Comparison of ENCODE assay signal across 10 cellular contexts in genomic region chr17:49987681-49988441, GRCh38. TPM values are rescaled to one million over a fixed set of nuclear protein-coding genes. Genes with fewer than 3 reads are reported as not detected.
DNase-seq lines count a peak whose midpoint lies in the region; ATAC-seq and TF ChIP-seq lines count a peak whose summit lies in the region.
"Had no signal": no experiment of that assay in that cellular context is flagged by ENCODE, and none has a peak within 500 bp of the region (broad histone marks: within the 10 kb centered on the region; RNA-seq: fewer than 3 reads in every experiment).

No MANE protein-coding gene starts in this region.

- intact Hi-C loops in activated T-helper 1 cell treated with anti-CD3 and anti-CD28 coated beads, Interleukin-12 subunit alpha, Interleukin-12 subunit beta, Interleukin-2, Interleukin-4 antibody, amounts not matched to agents 30 ng/mL and 10 ng/mL and 1 ng/mL, durations not matched to agents 14 hours and 24 hours and 36 hours (cut with micrococcal nuclease): no loop called here

- peaks cover 58% of the 10 kb centered on the region for H3K27me3 ChIP-seq in suprapubic skin

- no peaks in the 10 kb centered on the region for H3K36me3 Mint-ChIP-seq in activated T-helper 1 cell treated with anti-CD3 and anti-CD28 coated beads, Interleukin-12 subunit alpha, Interleukin-12 subunit beta, Interleukin-2, Interleukin-4 antibody, amounts not matched to agents 30 ng/mL and 10 ng/mL and 1 ng/mL, durations not matched to agents 14 hours and 24 hours and 36 hours (ENCODE audit: low read depth)

- WGBS in suprapubic skin: 11% methylated on average over 17 of the region's 17 CpGs

- peaks cover 32% of the 10 kb centered on the region for H3K4me1 ChIP-seq in suprapubic skin
- H3K4me1 ChIP-seq: adrenal gland had no signal

- H3K4me3 ChIP-seq in suprapubic skin: no peak overlapping the region
- H3K4me3 ChIP-seq: adrenal gland had no signal

- no peak for TF ChIP-seq EP300 in suprapubic skin (IDR thresholded peaks at IDR 0.05)

- TF ChIP-seq POLR2A in suprapubic skin (IDR thresholded peaks at IDR 0.05): no peak

- no peaks in the 10 kb centered on the region for H3K9me3 Mint-ChIP-seq in activated T-helper 1 cell treated with anti-CD3 and anti-CD28 coated beads, Interleukin-12 subunit alpha, Interleukin-12 subunit beta, Interleukin-2, Interleukin-4 antibody, amounts not matched to agents 30 ng/mL and 10 ng/mL and 1 ng/mL, durations not matched to agents 14 hours and 24 hours and 36 hours

- DNase-seq in activated CD8-positive, alpha-beta memory T cell treated with anti-CD3 and anti-CD28 coated beads, Interleukin-2, amount 50 U/mL, for 48 hours: peak; percentile 45
- DNase-seq in activated CD8-positive, alpha-beta memory T cell treated with anti-CD3 and anti-CD28 coated beads, Interleukin-2, amount 50 U/mL, for 4 hours: no peak
- peak; percentile 82 for DNase-seq in NCI-H2196 (lab: John Stamatoyannopoulos, UW; ENCODE audit: unreplicated experiment)
- peak; percentile 74 for DNase-seq in astrocyte of the hippocampus (ENCODE audit: low read depth, low spot score)
- peak in 1 of 2 donors; percentile 69 for DNase-seq in suprapubic skin (ENCODE audit: low spot score in 2 of 2)
- DNase-seq in activated T-helper 1 cell treated with anti-CD3 and anti-CD28 coated beads, Interleukin-12 subunit alpha, Interleukin-12 subunit beta, Interleukin-2, Interleukin-4 antibody, amounts not matched to agents 30 ng/mL and 10 ng/mL and 1 ng/mL, durations not matched to agents 14 hours and 24 hours and 36 hours (ENCODE audit: low spot score): no peak
- DNase-seq in activated CD4-positive, alpha-beta T cell treated with anti-CD3 and anti-CD28 coated beads, Interleukin-2, amount 50 U/mL, for 4 hours: no peak

- ATAC-seq in GM21723 (IDR thresholded peaks at IDR 0.05; ENCODE audit: unreplicated experiment): no peak

- no peaks in the 10 kb centered on the region for H3K9me3 ChIP-seq in suprapubic skin
- H3K9me3 ChIP-seq: adrenal gland had no signal

- no peaks in the 10 kb centered on the region for H3K36me3 ChIP-seq in suprapubic skin
- H3K36me3 ChIP-seq: adrenal gland had no signal

- H3K4me1 Mint-ChIP-seq in activated T-helper 1 cell treated with anti-CD3 and anti-CD28 coated beads, Interleukin-12 subunit alpha, Interleukin-12 subunit beta, Interleukin-2, Interleukin-4 antibody, amounts not matched to agents 30 ng/mL and 10 ng/mL and 1 ng/mL, durations not matched to agents 14 hours and 24 hours and 36 hours (ENCODE audit: low read depth): no peaks in the 10 kb centered on the region

- H3K27ac ChIP-seq in suprapubic skin: peak overlapping the region; percentile 6
- H3K27ac ChIP-seq: adrenal gland had no signal

- H3K27me3 Mint-ChIP-seq in activated T-helper 1 cell treated with anti-CD3 and anti-CD28 coated beads, Interleukin-12 subunit alpha, Interleukin-12 subunit beta, Interleukin-2, Interleukin-4 antibody, amounts not matched to agents 30 ng/mL and 10 ng/mL and 1 ng/mL, durations not matched to agents 14 hours and 24 hours and 36 hours (ENCODE audit: insufficient read depth): peaks cover 47% of the 10 kb centered on the region

- H3K4me3 Mint-ChIP-seq in activated T-helper 1 cell treated with anti-CD3 and anti-CD28 coated beads, Interleukin-12 subunit alpha, Interleukin-12 subunit beta, Interleukin-2, Interleukin-4 antibody, amounts not matched to agents 30 ng/mL and 10 ng/mL and 1 ng/mL, durations not matched to agents 14 hours and 24 hours and 36 hours: no peak overlapping the region

- no peak overlapping the region for H3K27ac Mint-ChIP-seq in activated T-helper 1 cell treated with anti-CD3 and anti-CD28 coated beads, Interleukin-12 subunit alpha, Interleukin-12 subunit beta, Interleukin-2, Interleukin-4 antibody, amounts not matched to agents 30 ng/mL and 10 ng/mL and 1 ng/mL, durations not matched to agents 14 hours and 24 hours and 36 hours

- no peak for TF ChIP-seq CTCF in suprapubic skin (IDR thresholded peaks at IDR 0.05)

RNA-seq across cellular contexts. Expression of gene DLX3, which starts 7.2 kb away (rescaled TPM):
- total RNA-seq in suprapubic skin: 10 to 100 TPM; 12.9 to 31.8 (median 23.8) TPM
- total RNA-seq in activated T-helper 1 cell treated with anti-CD3 and anti-CD28 coated beads, Interleukin-12 subunit alpha, Interleukin-12 subunit beta, Interleukin-2, Interleukin-4 antibody, amounts not matched to agents 30 ng/mL and 10 ng/mL and 1 ng/mL, durations not matched to agents 14 hours and 24 hours and 36 hours: not detected in 2 replicates
- total RNA-seq: skeletal muscle tissue had no signal

RNA-seq across cellular contexts. Expression of gene DLX4, which starts 18.9 kb away (rescaled TPM):
- total RNA-seq in suprapubic skin: 1 to 10 TPM; 1.4 to 5.7 (median 3.4) TPM
- total RNA-seq in activated T-helper 1 cell treated with anti-CD3 and anti-CD28 coated beads, Interleukin-12 subunit alpha, Interleukin-12 subunit beta, Interleukin-2, Interleukin-4 antibody, amounts not matched to agents 30 ng/mL and 10 ng/mL and 1 ng/mL, durations not matched to agents 14 hours and 24 hours and 36 hours: 0.20 TPM in 1 of 2 replicates, not detected in the other
- total RNA-seq: skeletal muscle tissue had no signal

Comparison
In these comparisons a context has a peak if more than half of its experiments do, and no peak if none do; other contexts are left out.
1. DNase-seq: peak in activated CD8-positive, alpha-beta memory T cell treated with anti-CD3 and anti-CD28 coated beads, Interleukin-2, amount 50 U/mL, for 48 hours (single experiment), NCI-H2196 (single experiment) and astrocyte of the hippocampus (single experiment); none in activated CD8-positive, alpha-beta memory T cell treated with anti-CD3 and anti-CD28 coated beads, Interleukin-2, amount 50 U/mL, for 4 hours (single experiment), activated T-helper 1 cell treated with anti-CD3 and anti-CD28 coated beads, Interleukin-12 subunit alpha, Interleukin-12 subunit beta, Interleukin-2, Interleukin-4 antibody, amounts not matched to agents 30 ng/mL and 10 ng/mL and 1 ng/mL, durations not matched to agents 14 hours and 24 hours and 36 hours (single experiment) and activated CD4-positive, alpha-beta T cell treated with anti-CD3 and anti-CD28 coated beads, Interleukin-2, amount 50 U/mL, for 4 hours (0 of 2).
2. RNA of gene DLX3, which starts 7.2 kb away (total RNA-seq): 12.9 to 31.8 TPM in suprapubic skin; not detected in activated T-helper 1 cell treated with anti-CD3 and anti-CD28 coated beads, Interleukin-12 subunit alpha, Interleukin-12 subunit beta, Interleukin-2, Interleukin-4 antibody, amounts not matched to agents 30 ng/mL and 10 ng/mL and 1 ng/mL, durations not matched to agents 14 hours and 24 hours and 36 hours; every median in the first group is over 10 times any median in the second.